Comparison of ENCODE assay signal across 8 cellular contexts in genomic region chr10:6014241-6014761, GRCh38. TPM values are rescaled to one million over a fixed set of nuclear protein-coding genes. Genes with fewer than 3 reads are reported as not detected.
DNase-seq lines count a peak whose midpoint lies in the region; ATAC-seq and TF ChIP-seq lines count a peak whose summit lies in the region.

No MANE protein-coding gene starts in this region.

- H3F3A ChIP-seq in neural progenitor cell (ENCODE audit: low read depth), result no peaks in the 10 kb centered on the region

- no peak overlapping the region for H3K4me2 ChIP-seq in neural progenitor cell

- TF ChIP-seq CTCF in fibroblast of the aortic adventitia (IDR thresholded peaks at IDR 0.05; ENCODE audit: insufficient read depth, low read length), result peak; percentile 79
- peak; percentile 84 for TF ChIP-seq CTCF in neural progenitor cell (IDR thresholded peaks at IDR 0.05)

- H3K4me1 ChIP-seq in neural progenitor cell, result no peaks in the 10 kb centered on the region

- H2AFZ ChIP-seq in neural progenitor cell (replicated peaks), result peak overlapping the region; percentile 37

- no peaks in the 10 kb centered on the region for H3K36me3 ChIP-seq in neural progenitor cell

- peaks cover 5% of the 10 kb centered on the region for H3K27me3 Mint-ChIP-seq in neural progenitor cell (ENCODE audit: insufficient read depth, low read depth)

- no peak overlapping the region for H3K4me3 ChIP-seq in fibroblast of the aortic adventitia (ENCODE audit: low read depth, low read length)
- H3K4me3 ChIP-seq in neural progenitor cell, result no peak overlapping the region

- no peak overlapping the region for H3K4me3 Mint-ChIP-seq in neural progenitor cell

- no peaks in the 10 kb centered on the region for H3K4me1 Mint-ChIP-seq in neural progenitor cell

- no peak overlapping the region for H3K9ac ChIP-seq in neural progenitor cell

- no peak overlapping the region for H3K27ac ChIP-seq in neural progenitor cell

- H3K9me3 Mint-ChIP-seq in neural progenitor cell, result peaks cover 8% of the 10 kb centered on the region

- ATAC-seq in GM21825 (IDR thresholded peaks at IDR 0.05; ENCODE audit: unreplicated experiment) (peak; percentile 76), HG02938 (IDR thresholded peaks at IDR 0.05; ENCODE audit: unreplicated experiment) (no peak)

- DNase-seq in D341Med (ENCODE audit: low spot score), result peak; percentile 58
- DNase-seq in NCI-H774 (lab: John Stamatoyannopoulos, UW), result peak; percentile 38
- peak; percentile 53 to 59 for DNase-seq in activated T-cell treated with anti-CD3 and anti-CD28 coated beads, Interleukin-2, amount 50 U/mL, for 48 hours
- peak; percentile 69 for DNase-seq in fibroblast of the aortic adventitia (ENCODE audit: low read depth)
- DNase-seq in neural progenitor cell (ENCODE audit: low spot score), result peak; percentile 54
- DNase-seq in islet precursor cell, result no peak

- H3K27me3 ChIP-seq in neural progenitor cell, result no peaks in the 10 kb centered on the region

- no peaks in the 10 kb centered on the region for H3K36me3 Mint-ChIP-seq in neural progenitor cell

- H4K20me1 ChIP-seq in neural progenitor cell (ENCODE audit: low read depth), result no peaks in the 10 kb centered on the region

- no peak overlapping the region for H3K27ac Mint-ChIP-seq in neural progenitor cell

- no peaks in the 10 kb centered on the region for H3K9me3 ChIP-seq in neural progenitor cell (ENCODE audit: low read depth)

- no peaks in the 10 kb centered on the region for H3K79me2 ChIP-seq in neural progenitor cell (ENCODE audit: low read depth)

RNA-seq across cellular contexts. Expression of gene IL15RA, which starts 37.0 kb away (rescaled TPM):
- total RNA-seq in fibroblast of the aortic adventitia (ENCODE audit: low replicate concordance) (2.1 and 5.7 TPM in 2 replicates), neural progenitor cell (ENCODE audit: low replicate concordance) (not detected in 2 replicates)

RNA-seq across cellular contexts. Expression of gene IL2RA, which starts 47.9 kb away (rescaled TPM):
- total RNA-seq in fibroblast of the aortic adventitia (ENCODE audit: low replicate concordance), result not detected in 2 replicates
- not detected in 2 replicates for total RNA-seq in neural progenitor cell (ENCODE audit: low replicate concordance)
